23 cellular contexts compared by ENCODE assay signal in the genomic region with DNA sequence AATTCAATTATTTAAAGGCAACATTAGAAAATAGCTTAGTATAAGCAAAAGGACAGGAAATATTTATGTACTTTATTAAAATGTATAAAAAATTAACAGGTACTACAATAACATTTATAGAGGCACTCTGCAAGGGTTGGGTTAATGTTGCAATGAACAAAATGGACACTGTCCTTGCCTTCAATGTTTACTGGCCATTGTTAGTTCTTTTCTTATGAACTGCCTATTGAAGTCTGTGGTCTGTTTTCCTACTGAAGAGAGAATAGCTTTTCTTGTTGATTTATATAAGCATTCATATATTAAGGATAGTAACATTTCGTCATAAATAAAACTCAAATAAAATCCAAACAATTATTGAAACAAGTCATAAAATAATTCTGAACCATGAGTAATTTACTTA.
"Had no signal": no experiment of that assay in that cellular context is flagged by ENCODE, and none has a peak within 500 bp of the region (broad histone marks: within the 10 kb centered on the region; RNA-seq: fewer than 3 reads in every experiment).

No MANE protein-coding gene starts in this region.

- H3K9me3 Mint-ChIP-seq: activated B cell treated with CpG ODN at 0.5 μM for 24 hours; activated naive CD4-positive, alpha-beta T cell treated with anti-CD3 and anti-CD28 coated beads for 36 hours; activated naive CD8-positive, alpha-beta T cell treated with anti-CD3 and anti-CD28 coated beads, Interleukin-2, amount 10 ng/mL, durations not matched to agents 7 days and 5 days; activated T-cell treated with anti-CD3 and anti-CD28 coated beads, Interleukin-2, amount 50 U/mL, for 4 hours; effector memory CD8-positive, alpha-beta T cell; naive thymus-derived CD8-positive, alpha-beta T cell; neural progenitor cell had no signal

- FAIRE-seq: endothelial cell of umbilical vein had no signal

- H3K27ac Mint-ChIP-seq: activated B cell treated with CpG ODN at 0.5 μM for 24 hours; activated CD4-positive, alpha-beta T cell treated with anti-CD3 and anti-CD28 coated beads for 36 hours; activated naive CD4-positive, alpha-beta T cell treated with anti-CD3 and anti-CD28 coated beads for 36 hours; activated naive CD8-positive, alpha-beta T cell treated with anti-CD3 and anti-CD28 coated beads, Interleukin-2, amount 10 ng/mL, durations not matched to agents 7 days and 5 days; effector memory CD8-positive, alpha-beta T cell; naive thymus-derived CD8-positive, alpha-beta T cell; neural progenitor cell; progenitor cell of endocrine pancreas had no signal

- H3K4me1 Mint-ChIP-seq: activated B cell treated with CpG ODN at 0.5 μM for 24 hours; activated CD4-positive, alpha-beta T cell treated with anti-CD3 and anti-CD28 coated beads for 36 hours; activated naive CD8-positive, alpha-beta T cell treated with anti-CD3 and anti-CD28 coated beads, Interleukin-2, amount 10 ng/mL, durations not matched to agents 7 days and 5 days; naive thymus-derived CD8-positive, alpha-beta T cell had no signal

- DNase-seq: activated B cell treated with CpG ODN at 0.5 μM for 24 hours; activated CD4-positive, alpha-beta T cell treated with anti-CD3 and anti-CD28 coated beads for 36 hours; activated CD4-positive, alpha-beta T cell treated with anti-CD3 and anti-CD28 coated beads, Interleukin-2, amount 50 U/mL, for 4 hours; activated CD8-positive, alpha-beta memory T cell treated with anti-CD3 and anti-CD28 coated beads, Interleukin-2, amount 50 U/mL, for 48 hours; activated naive CD4-positive, alpha-beta T cell treated with anti-CD3 and anti-CD28 coated beads for 36 hours; activated naive CD8-positive, alpha-beta T cell treated with anti-CD3 and anti-CD28 coated beads, Interleukin-2, amount 10 ng/mL, durations not matched to agents 7 days and 5 days; activated T-cell treated with anti-CD3 and anti-CD28 coated beads, Interleukin-2, amount 50 U/mL, for 4 hours; amniotic stem cell; effector memory CD8-positive, alpha-beta T cell; foreskin melanocyte; heart right ventricle; islet precursor cell; lower lobe of right lung; naive thymus-derived CD8-positive, alpha-beta T cell; stimulated activated CD4-positive, alpha-beta T cell treated with anti-CD3 and anti-CD28 coated beads, Interleukin-4, amount 100 ng/mL, for 24 hours; stimulated activated naive CD4-positive, alpha-beta T cell treated with Interleukin-2 at 50 U/mL for 16 hours; T1000; thyroid gland; upper lobe of right lung had no signal

- H3K36me3 Mint-ChIP-seq: activated naive CD8-positive, alpha-beta T cell treated with anti-CD3 and anti-CD28 coated beads, Interleukin-2, amount 10 ng/mL, durations not matched to agents 7 days and 5 days; naive thymus-derived CD8-positive, alpha-beta T cell had no signal

- H3K4me3 Mint-ChIP-seq: activated B cell treated with CpG ODN at 0.5 μM for 24 hours; activated CD4-positive, alpha-beta T cell treated with anti-CD3 and anti-CD28 coated beads for 36 hours; activated naive CD4-positive, alpha-beta T cell treated with anti-CD3 and anti-CD28 coated beads for 36 hours; activated naive CD8-positive, alpha-beta T cell treated with anti-CD3 and anti-CD28 coated beads, Interleukin-2, amount 10 ng/mL, durations not matched to agents 7 days and 5 days; activated T-cell treated with anti-CD3 and anti-CD28 coated beads, Interleukin-2, amount 50 U/mL, for 4 hours; effector memory CD8-positive, alpha-beta T cell; naive thymus-derived CD8-positive, alpha-beta T cell; neural progenitor cell had no signal

- ATAC-seq: activated CD4-positive, alpha-beta T cell treated with anti-CD3 and anti-CD28 coated beads for 36 hours; activated T-cell treated with anti-CD3 and anti-CD28 coated beads, Interleukin-2, amount 50 U/mL, for 4 hours; effector memory CD8-positive, alpha-beta T cell; esophagus mucosa; heart right ventricle; naive thymus-derived CD8-positive, alpha-beta T cell; upper lobe of right lung had no signal

- H3K27me3 Mint-ChIP-seq: activated CD4-positive, alpha-beta T cell treated with anti-CD3 and anti-CD28 coated beads for 36 hours; effector memory CD8-positive, alpha-beta T cell had no signal
